Comparison of ENCODE assay signal across 20 cellular contexts in genomic region chr9:70404261-70404660, GRCh38. TPM values are rescaled to one million over a fixed set of nuclear protein-coding genes. Genes with fewer than 3 reads are reported as not detected.
A peak's percentile ranks its signal among the peaks of the same experiment; 100 is the strongest.
DNase-seq lines count a peak whose midpoint lies in the region; ATAC-seq and TF ChIP-seq lines count a peak whose summit lies in the region.
"Had no signal": no experiment of that assay in that cellular context is flagged by ENCODE, and none has a peak within 500 bp of the region (broad histone marks: within the 10 kb centered on the region; RNA-seq: fewer than 3 reads in every experiment).

No MANE protein-coding gene starts in this region.

- 51 to 76% (median 56%) methylated on average over 2 of the region's 2 CpGs for WGBS in psoas muscle, 3 donors
- WGBS in upper lobe of left lung, 2 donors = 76 to 77% methylated on average over 2 of the region's 2 CpGs

- ATAC-seq in psoas muscle (no peak), upper lobe of left lung (ENCODE audit: low FRiP score in 2 of 2) (no peak)
- ATAC-seq: GM12878, sciatic nerve had no signal

- no peaks in the 10 kb centered on the region for H3K27me3 ChIP-seq in psoas muscle (ENCODE audit: insufficient read depth in 3 of 3, low read length in 2 of 3)
- H3K27me3 ChIP-seq in upper lobe of left lung = no peaks in the 10 kb centered on the region
- H3K27me3 ChIP-seq in MG63 = no peaks in the 10 kb centered on the region
- no peaks in the 10 kb centered on the region for H3K27me3 ChIP-seq in Caco-2 (replicated peaks; ENCODE audit: control insufficient read depth, insufficient read depth, low read length)

- TF ChIP-seq POLR2A in upper lobe of left lung (IDR thresholded peaks at IDR 0.05) = no peak

- H3K9me3 ChIP-seq in psoas muscle (no peaks in the 10 kb centered on the region), upper lobe of left lung (no peaks in the 10 kb centered on the region), MG63 (no peaks in the 10 kb centered on the region), Caco-2 (no peaks in the 10 kb centered on the region)
- H3K9me3 ChIP-seq: HAP-1 had no signal

- H3K4me3 ChIP-seq in coronary artery (peak overlapping the region; percentile 56), psoas muscle (peak overlapping the region; percentile 26), upper lobe of left lung (no peak overlapping the region), MG63 (no peak overlapping the region), Caco-2 (ENCODE audit: low read depth, low read length) (no peak overlapping the region)
- H3K4me3 ChIP-seq: GM12878, HAP-1 had no signal

- no peaks in the 10 kb centered on the region for H3K36me3 ChIP-seq in psoas muscle (ENCODE audit: insufficient read depth in 1 of 2, low read depth in 1 of 2)
- peaks cover 0 to 8% (median 1%) of the 10 kb centered on the region in 4 donors for H3K36me3 ChIP-seq in upper lobe of left lung
- H3K36me3 ChIP-seq in MG63 = no peaks in the 10 kb centered on the region
- no peaks in the 10 kb centered on the region for H3K36me3 ChIP-seq in Caco-2 (ENCODE audit: control insufficient read depth, insufficient read depth, low read length)
- H3K36me3 ChIP-seq: HAP-1 had no signal

- DNase-seq in activated naive CD4-positive, alpha-beta T cell treated with anti-CD3 and anti-CD28 coated beads for 36 hours = no peak
- DNase-seq in activated naive CD4-positive, alpha-beta T cell treated with anti-CD3 and anti-CD28 coated beads, Interleukin-2, amount 10 ng/mL, durations not matched to agents 7 days and 5 days = no peak
- no peak for DNase-seq in coronary artery (ENCODE audit: low spot score)
- no peak for DNase-seq in psoas muscle
- DNase-seq in upper lobe of left lung = no peak
- no peak for DNase-seq in MG63
- DNase-seq in Caco-2 = no peak
- no peak for DNase-seq in T-helper 2 cell treated with Interferon-gamma antibody and Interleukin-4, amounts not matched to agents 5 μg/mL and 100 μg/mL, for 36 hours (ENCODE audit: low spot score)
- DNase-seq: ACHN; activated CD4-positive, alpha-beta T cell treated with anti-CD3 and anti-CD28 coated beads, Interleukin-2, amount 50 U/mL, for 1 hour; activated gamma-delta T cell; mesendoderm; NCI-H1105; NCI-H2171; SHP77; stimulated activated naive CD4-positive, alpha-beta T cell; T1000 had no signal

- no peak for TF ChIP-seq EP300 in upper lobe of left lung (IDR thresholded peaks at IDR 0.05)

- CTCF ChIA-PET in activated naive CD4-positive, alpha-beta T cell treated with anti-CD3 and anti-CD28 coated beads for 36 hours (lab: Charles Lee) = interaction anchor here (0.7 to 5.0 kb wide), 6 partner anchors 10 to 198 kb away, joined by 3 to 21 read pairs (median 6); partner anchors contain the start of gene KLF9
- CTCF ChIA-PET in activated naive CD4-positive, alpha-beta T cell treated with anti-CD3 and anti-CD28 coated beads, Interleukin-2, amount 10 ng/mL, durations not matched to agents 7 days and 5 days (lab: Charles Lee) = interaction anchor here (2.4 kb wide), 1 partner anchor 198 kb away, joined by 9 read pairs; no protein-coding TSS in a partner anchor
- CTCF ChIA-PET in Caco-2 (lab: Charles Lee) = no interaction called here

- H3K4me1 ChIP-seq in psoas muscle (peaks cover 96% of the 10 kb centered on the region), upper lobe of left lung (peaks cover 83 to 92% (median 88%) of the 10 kb centered on the region in 4 donors), Caco-2 (no peaks in the 10 kb centered on the region)

- peak overlapping the region; percentile 84 for H3K27ac Mint-ChIP-seq in activated naive CD4-positive, alpha-beta T cell treated with anti-CD3 and anti-CD28 coated beads for 36 hours
- no peak overlapping the region for H3K27ac Mint-ChIP-seq in activated naive CD4-positive, alpha-beta T cell treated with anti-CD3 and anti-CD28 coated beads, Interleukin-2, amount 10 ng/mL, durations not matched to agents 7 days and 5 days
- H3K27ac Mint-ChIP-seq in Caco-2 (ENCODE audit: unreplicated experiment) = no peak overlapping the region
- no peak overlapping the region for H3K27ac Mint-ChIP-seq in T-helper 2 cell treated with Interferon-gamma antibody and Interleukin-4, amounts not matched to agents 5 μg/mL and 100 μg/mL, for 36 hours

- peaks cover 12% of the 10 kb centered on the region for H3K36me3 Mint-ChIP-seq in activated naive CD4-positive, alpha-beta T cell treated with anti-CD3 and anti-CD28 coated beads for 36 hours (ENCODE audit: low read depth)
- H3K36me3 Mint-ChIP-seq in activated naive CD4-positive, alpha-beta T cell treated with anti-CD3 and anti-CD28 coated beads, Interleukin-2, amount 10 ng/mL, durations not matched to agents 7 days and 5 days = peaks cover 11% of the 10 kb centered on the region
- H3K36me3 Mint-ChIP-seq in Caco-2 (ENCODE audit: insufficient read depth, unreplicated experiment) = no peaks in the 10 kb centered on the region
- peaks cover 4% of the 10 kb centered on the region for H3K36me3 Mint-ChIP-seq in T-helper 2 cell treated with Interferon-gamma antibody and Interleukin-4, amounts not matched to agents 5 μg/mL and 100 μg/mL, for 36 hours (ENCODE audit: low read depth)

- POLR2A ChIA-PET in Caco-2 (lab: Charles Lee) = no interaction called here

- H3K4me1 Mint-ChIP-seq in activated naive CD4-positive, alpha-beta T cell treated with anti-CD3 and anti-CD28 coated beads for 36 hours (ENCODE audit: low read depth) = peaks cover 82% of the 10 kb centered on the region
- H3K4me1 Mint-ChIP-seq in activated naive CD4-positive, alpha-beta T cell treated with anti-CD3 and anti-CD28 coated beads, Interleukin-2, amount 10 ng/mL, durations not matched to agents 7 days and 5 days = peaks cover 69% of the 10 kb centered on the region
- H3K4me1 Mint-ChIP-seq in Caco-2 (ENCODE audit: low read depth, unreplicated experiment) = no peaks in the 10 kb centered on the region
- peaks cover 40% of the 10 kb centered on the region for H3K4me1 Mint-ChIP-seq in T-helper 2 cell treated with Interferon-gamma antibody and Interleukin-4, amounts not matched to agents 5 μg/mL and 100 μg/mL, for 36 hours (ENCODE audit: low read depth)

- intact Hi-C loops in activated naive CD4-positive, alpha-beta T cell treated with anti-CD3 and anti-CD28 coated beads for 36 hours (cut with micrococcal nuclease) = loop anchor here (10.0 kb wide), 1 partner anchor 579 kb away; the partner anchor contains the start of gene CFAP95
- intact Hi-C loops in psoas muscle (cut with DNase I) (no loop called here), Caco-2 (cut with micrococcal nuclease; ENCODE audit: unreplicated experiment) (no loop called here)

- peak overlapping the region; percentile 32 for H3K4me3 Mint-ChIP-seq in activated naive CD4-positive, alpha-beta T cell treated with anti-CD3 and anti-CD28 coated beads for 36 hours
- no peak overlapping the region for H3K4me3 Mint-ChIP-seq in activated naive CD4-positive, alpha-beta T cell treated with anti-CD3 and anti-CD28 coated beads, Interleukin-2, amount 10 ng/mL, durations not matched to agents 7 days and 5 days
- no peak overlapping the region for H3K4me3 Mint-ChIP-seq in Caco-2 (ENCODE audit: unreplicated experiment)
- H3K4me3 Mint-ChIP-seq in T-helper 2 cell treated with Interferon-gamma antibody and Interleukin-4, amounts not matched to agents 5 μg/mL and 100 μg/mL, for 36 hours = no peak overlapping the region

- H3K27ac ChIP-seq in coronary artery = peak overlapping the region; percentile 57 to 72
- peak overlapping the region; percentile 100 for H3K27ac ChIP-seq in psoas muscle
- H3K27ac ChIP-seq in upper lobe of left lung = peak overlapping the region; percentile 13 to 54 (median 38)

- no peaks in the 10 kb centered on the region for H3K9me3 Mint-ChIP-seq in activated naive CD4-positive, alpha-beta T cell treated with anti-CD3 and anti-CD28 coated beads for 36 hours
- H3K9me3 Mint-ChIP-seq in activated naive CD4-positive, alpha-beta T cell treated with anti-CD3 and anti-CD28 coated beads, Interleukin-2, amount 10 ng/mL, durations not matched to agents 7 days and 5 days = no peaks in the 10 kb centered on the region
- no peaks in the 10 kb centered on the region for H3K9me3 Mint-ChIP-seq in Caco-2 (ENCODE audit: unreplicated experiment)
- H3K9me3 Mint-ChIP-seq in T-helper 2 cell treated with Interferon-gamma antibody and Interleukin-4, amounts not matched to agents 5 μg/mL and 100 μg/mL, for 36 hours = no peaks in the 10 kb centered on the region

- H3K27me3 Mint-ChIP-seq in activated naive CD4-positive, alpha-beta T cell treated with anti-CD3 and anti-CD28 coated beads for 36 hours (ENCODE audit: low read depth) = no peaks in the 10 kb centered on the region
- no peaks in the 10 kb centered on the region for H3K27me3 Mint-ChIP-seq in activated naive CD4-positive, alpha-beta T cell treated with anti-CD3 and anti-CD28 coated beads, Interleukin-2, amount 10 ng/mL, durations not matched to agents 7 days and 5 days
- no peaks in the 10 kb centered on the region for H3K27me3 Mint-ChIP-seq in Caco-2 (ENCODE audit: insufficient read depth, unreplicated experiment)
- no peaks in the 10 kb centered on the region for H3K27me3 Mint-ChIP-seq in T-helper 2 cell treated with Interferon-gamma antibody and Interleukin-4, amounts not matched to agents 5 μg/mL and 100 μg/mL, for 36 hours (ENCODE audit: low read depth)

- BruUV-seq in Caco-2 (replicated peaks; lab: Mats Ljungman, UMichigan) = no TSS peak

- TF ChIP-seq CTCF in coronary artery (IDR thresholded peaks at IDR 0.05) (no peak), psoas muscle (IDR thresholded peaks at IDR 0.05) (no peak), upper lobe of left lung (IDR thresholded peaks at IDR 0.05) (no peak), Caco-2 (IDR thresholded peaks at IDR 0.05; ENCODE audit: insufficient read depth in 1 of 2, low read depth in 1 of 2, low read length in 1 of 2, severe bottlenecking in 1 of 2, unreplicated experiment in 1 of 2) (no peak)

RNA-seq across cellular contexts. Expression of gene KLF9, which starts 10.2 kb away (rescaled TPM):
- 10 to 100 TPM; 44.2 to 45.0 TPM for total RNA-seq in activated naive CD4-positive, alpha-beta T cell treated with anti-CD3 and anti-CD28 coated beads for 36 hours
- 100 to 1,000 TPM in 2 of 4 donors, 10 to 100 TPM in 2; 29.5 to 178 (median 94.7) TPM for total RNA-seq in psoas muscle
- 10 to 100 TPM; 34.1 to 87.0 (median 64.4) TPM for polyA plus RNA-seq in psoas muscle
- 100 to 1,000 TPM in 2 of 6 donors, 10 to 100 TPM in 4; 51.8 to 135 (median 83.5) TPM for total RNA-seq in upper lobe of left lung
- 2.1 and 5.5 TPM in 2 replicates for total RNA-seq in MG63 (2014; rRNA removed; shearing (Covaris generic); ENCODE audit: low replicate concordance)
- 0.77 and 0.98 TPM in 2 replicates for total RNA-seq in Caco-2 (2022)

Comparison
In these comparisons a context has a peak if more than half of its experiments do, and no peak if none do; other contexts are left out.
1. H3K27ac ChIP-seq: peak in every context shown above with its lines; median percentile 100 in psoas muscle; 64 in coronary artery; 38 in upper lobe of left lung.
2. H3K4me3 ChIP-seq: peak in coronary artery (single experiment) and psoas muscle (single experiment); none in upper lobe of left lung (0 of 4), MG63 (single experiment) and Caco-2 (single experiment).